10 cellular contexts compared by ENCODE assay signal in the genomic region with DNA sequence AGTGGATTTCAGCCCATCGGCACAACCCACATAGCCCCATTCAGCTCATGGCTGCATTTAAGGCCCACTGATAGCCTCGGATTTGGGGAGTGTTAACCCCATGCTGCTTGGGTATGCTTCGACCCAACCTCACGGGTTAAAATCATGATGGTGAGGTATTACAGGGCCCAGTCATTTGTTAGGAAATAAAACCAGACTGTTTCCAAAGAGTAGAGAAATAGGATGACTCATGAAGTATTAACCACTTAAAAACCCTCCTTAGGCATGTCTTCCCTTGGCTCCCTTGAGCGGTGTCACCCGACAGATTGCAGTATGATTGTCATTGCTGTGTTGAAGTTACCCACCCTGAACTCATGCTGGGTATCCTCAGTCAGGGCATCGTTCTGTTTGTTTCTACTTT.
DNase-seq lines count a peak whose midpoint lies in the region; TF ChIP-seq lines count a peak whose summit lies in the region.
"Had no signal": no experiment of that assay in that cellular context is flagged by ENCODE, and none has a peak within 500 bp of the region (broad histone marks: within the 10 kb centered on the region; RNA-seq: fewer than 3 reads in every experiment).

No MANE protein-coding gene starts in this region.

- H3K4me1 ChIP-seq in breast epithelium (no peaks in the 10 kb centered on the region), ascending aorta (peaks cover 14 to 87% of the 10 kb centered on the region in 2 donors), vagina (peaks cover 38% of the 10 kb centered on the region)

- H3K27me3 Mint-ChIP-seq in MCF 10A (ENCODE audit: insufficient read depth, unreplicated experiment), result peaks cover 22% of the 10 kb centered on the region

- DNase-seq in MCF 10A (ENCODE audit: unreplicated experiment) (peak; percentile 82), breast epithelium (ENCODE audit: low spot score in 2 of 2) (no peak), ascending aorta (ENCODE audit: low spot score in 2 of 2) (no peak), mesenteric fat pad (ENCODE audit: low spot score) (peak; percentile 28), vagina (ENCODE audit: extremely low spot score in 2 of 2) (no peak), midbrain (lab: John Stamatoyannopoulos, UW) (no peak), NCI-H1105 (lab: John Stamatoyannopoulos, UW) (no peak)
- no peak for DNase-seq in activated CD8-positive, alpha-beta memory T cell treated with anti-CD3 and anti-CD28 coated beads for 24 hours
- DNase-seq: NCI-H1694 treated with DMSO at 0.1 percent for 48 hours had no signal

- no peak for TF ChIP-seq POLR2A in breast epithelium (IDR thresholded peaks at IDR 0.05)
- no peak for TF ChIP-seq POLR2A in vagina (IDR thresholded peaks at IDR 0.05)

- no peaks in the 10 kb centered on the region for H3K36me3 Mint-ChIP-seq in MCF 10A (ENCODE audit: insufficient read depth, unreplicated experiment)

- H3K9me3 ChIP-seq in breast epithelium (no peaks in the 10 kb centered on the region), ascending aorta (no peaks in the 10 kb centered on the region), vagina (no peaks in the 10 kb centered on the region)

- H3K36me3 ChIP-seq in breast epithelium (no peaks in the 10 kb centered on the region), ascending aorta (no peaks in the 10 kb centered on the region), vagina (no peaks in the 10 kb centered on the region)

- peaks cover 9% of the 10 kb centered on the region for H3K4me1 Mint-ChIP-seq in MCF 10A (ENCODE audit: insufficient read depth, unreplicated experiment)

- H3K4me3 Mint-ChIP-seq in MCF 10A (ENCODE audit: unreplicated experiment), result no peak overlapping the region
- H3K4me3 Mint-ChIP-seq: dendritic cell treated with granulocyte-macrophage colony-stimulating factor and Interleukin-4, amounts not matched to agents 40 ng/mL and 50 ng/mL, for 4 days had no signal

- no peak overlapping the region for H3K27ac Mint-ChIP-seq in MCF 10A (ENCODE audit: low read depth, unreplicated experiment)
- H3K27ac Mint-ChIP-seq: dendritic cell treated with granulocyte-macrophage colony-stimulating factor and Interleukin-4, amounts not matched to agents 40 ng/mL and 50 ng/mL, for 4 days had no signal

- H3K27ac ChIP-seq in breast epithelium (no peak overlapping the region), ascending aorta (peak overlapping the region; percentile 48 to 62), vagina (peak overlapping the region; percentile 52)

- BruUV-seq in MCF 10A (replicated peaks; lab: Mats Ljungman, UMichigan), result no TSS peak

- CTCF ChIA-PET in MCF 10A (lab: Yijun Ruan, JAX), result no interaction called here

- H3K4me3 ChIP-seq in breast epithelium (no peak overlapping the region), ascending aorta (no peak overlapping the region), vagina (no peak overlapping the region)

- H3K27me3 ChIP-seq in breast epithelium (no peaks in the 10 kb centered on the region), ascending aorta (no peaks in the 10 kb centered on the region), vagina (no peaks in the 10 kb centered on the region)

- intact Hi-C loops in MCF 10A (cut with micrococcal nuclease) (loop anchor here (5.0 kb wide), 1 partner anchor 55 kb away; no protein-coding TSS in a partner anchor), breast epithelium (cut with DNase I; ENCODE audit: low total_unique reads) (no loop called here), ascending aorta (cut with DNase I) (no loop called here), vagina (cut with DNase I) (loop anchor here (5.0 kb wide), 1 partner anchor 290 kb away; the partner anchor contains the start of gene CACNA1C)

- TF ChIP-seq CTCF in MCF 10A (IDR thresholded peaks at IDR 0.05; ENCODE audit: unreplicated experiment), result no peak
- TF ChIP-seq CTCF in breast epithelium (IDR thresholded peaks at IDR 0.05), result no peak
- TF ChIP-seq CTCF in ascending aorta (IDR thresholded peaks at IDR 0.05), result no peak
- TF ChIP-seq CTCF in vagina (IDR thresholded peaks at IDR 0.05), result no peak

- no peaks in the 10 kb centered on the region for H3K9me3 Mint-ChIP-seq in MCF 10A (ENCODE audit: unreplicated experiment)
- H3K9me3 Mint-ChIP-seq: dendritic cell treated with granulocyte-macrophage colony-stimulating factor and Interleukin-4, amounts not matched to agents 40 ng/mL and 50 ng/mL, for 4 days had no signal

- POLR2A ChIA-PET in MCF 10A (lab: Yijun Ruan, JAX), result no interaction called here

Comparison
In these comparisons a context has a peak if more than half of its experiments do, and no peak if none do; other contexts are left out.
1. DNase-seq: peak in MCF 10A (single experiment) and mesenteric fat pad (single experiment); none in breast epithelium (0 of 2), ascending aorta (0 of 2), vagina (0 of 2), midbrain (single experiment), activated CD8-positive, alpha-beta memory T cell treated with anti-CD3 and anti-CD28 coated beads for 24 hours (single experiment) and NCI-H1105 (single experiment).
2. intact Hi-C loops: an anchor here in MCF 10A (5.0 kb wide) and vagina (5.0 kb wide); none called in breast epithelium and ascending aorta.
3. H3K27ac ChIP-seq: peak in ascending aorta (2 of 2) and vagina (single experiment); none in breast epithelium (0 of 2).